ENCODE assay signal across 10 cellular contexts in genomic region chr17:73093286-73093685, GRCh38. TPM values are rescaled to one million over a fixed set of nuclear protein-coding genes. Genes with fewer than 3 reads are reported as not detected.
A peak's percentile ranks its signal among the peaks of the same experiment; 100 is the strongest.
DNase-seq lines count a peak whose midpoint lies in the region; ATAC-seq and TF ChIP-seq lines count a peak whose summit lies in the region.
"Had no signal": no experiment of that assay in that cellular context is flagged by ENCODE, and none has a peak within 500 bp of the region (broad histone marks: within the 10 kb centered on the region; RNA-seq: fewer than 3 reads in every experiment).

No MANE protein-coding gene starts in this region.

- H3K4me3 ChIP-seq in OCI-LY1 (ENCODE audit: low read depth, low read length, poor library complexity, severe bottlenecking): peak overlapping the region; percentile 86
- no peak overlapping the region for H3K4me3 ChIP-seq in hepatocyte
- H3K4me3 ChIP-seq in subcutaneous abdominal adipose tissue (ENCODE audit: low read depth in 1 of 5, low read length in 5 of 5): peak overlapping the region in 4 of 5 donors; percentile 78 to 93 (median 82)

- intact Hi-C loops in activated naive CD4-positive, alpha-beta T cell treated with anti-CD3 and anti-CD28 coated beads for 36 hours (cut with micrococcal nuclease): loop anchor here (2.0 kb wide), 2 partner anchors 100 to 366 kb away; partner anchors contain the start of gene COG1

- in situ Hi-C loops in GM13976 (cut with MboI; ENCODE audit: low sequenced_read_pairs, unreplicated experiment): no loop called here

- H3K4me2 ChIP-seq in OCI-LY1 (ENCODE audit: low read length) (peak overlapping the region; percentile 98), hepatocyte (no peak overlapping the region)

- WGBS in hepatocyte (ENCODE audit: low lambda C conversion rate, missing lambda C conversion rate): 84% methylated on average over 5 of the region's 9 CpGs

- H3K4me1 ChIP-seq in OCI-LY1 (ENCODE audit: insufficient read depth, low read length, severe bottlenecking): peaks cover 28% of the 10 kb centered on the region
- peaks cover 13% of the 10 kb centered on the region for H3K4me1 ChIP-seq in hepatocyte (ENCODE audit: insufficient read depth)
- peaks cover 4 to 50% (median 46%) of the 10 kb centered on the region in 5 donors for H3K4me1 ChIP-seq in subcutaneous abdominal adipose tissue (ENCODE audit: control insufficient read depth in 5 of 5, insufficient read depth in 5 of 5, low read length in 5 of 5)

- peaks cover 28% of the 10 kb centered on the region for H3K4me1 Mint-ChIP-seq in activated naive CD4-positive, alpha-beta T cell treated with anti-CD3 and anti-CD28 coated beads for 36 hours (ENCODE audit: low read depth)

- H2AFZ ChIP-seq in OCI-LY1 (ENCODE audit: low read length) (peak overlapping the region; percentile 85; the same call in 1 of the 2 replicates), hepatocyte (peak overlapping the region; percentile 80)

- CTCF ChIA-PET in activated naive CD4-positive, alpha-beta T cell treated with anti-CD3 and anti-CD28 coated beads for 36 hours (lab: Charles Lee): interaction anchor here (0.6 to 1.0 kb wide), 2 partner anchors 366 to 440 kb away, joined by 4 to 5 read pairs; no protein-coding TSS in a partner anchor

- no peaks in the 10 kb centered on the region for H3K9me3 Mint-ChIP-seq in activated naive CD4-positive, alpha-beta T cell treated with anti-CD3 and anti-CD28 coated beads for 36 hours
- no peaks in the 10 kb centered on the region for H3K9me3 Mint-ChIP-seq in activated naive CD4-positive, alpha-beta T cell treated with anti-CD3 and anti-CD28 coated beads, Interleukin-2, amount 50 U/mL, for 72 hours
- H3K9me3 Mint-ChIP-seq: activated T-cell treated with anti-CD3 and anti-CD28 coated beads, Interleukin-2, amount 50 U/mL, for 72 hours; neural crest cell had no signal

- no peak for ATAC-seq in activated naive CD4-positive, alpha-beta T cell treated with anti-CD3 and anti-CD28 coated beads, Interleukin-2, amount 50 U/mL, for 72 hours

- H3K79me2 ChIP-seq in OCI-LY1 (ENCODE audit: insufficient read depth, low read length) (no peaks in the 10 kb centered on the region), hepatocyte (no peaks in the 10 kb centered on the region)

- TF ChIP-seq CTCF in OCI-LY1 (IDR thresholded peaks at IDR 0.05; ENCODE audit: low read length): no peak
- TF ChIP-seq CTCF in hepatocyte (IDR thresholded peaks at IDR 0.05; ENCODE audit: poor library complexity): no peak
- TF ChIP-seq CTCF in GM13976 (IDR thresholded peaks at IDR 0.05; ENCODE audit: borderline replicate concordance, control extremely low read depth, extremely low read depth, insufficient read depth, missing control alignments): no peak

- H3K9me2 ChIP-seq in OCI-LY1 (ENCODE audit: low read depth, low read length) (no peaks in the 10 kb centered on the region), hepatocyte (replicated peaks; ENCODE audit: insufficient read depth) (no peaks in the 10 kb centered on the region)

- H3K27ac Mint-ChIP-seq in activated naive CD4-positive, alpha-beta T cell treated with anti-CD3 and anti-CD28 coated beads for 36 hours: no peak overlapping the region
- no peak overlapping the region for H3K27ac Mint-ChIP-seq in activated naive CD4-positive, alpha-beta T cell treated with anti-CD3 and anti-CD28 coated beads, Interleukin-2, amount 50 U/mL, for 72 hours

- H3K27me3 Mint-ChIP-seq in activated naive CD4-positive, alpha-beta T cell treated with anti-CD3 and anti-CD28 coated beads for 36 hours (ENCODE audit: low read depth): no peaks in the 10 kb centered on the region

- no peak overlapping the region for H3K27ac ChIP-seq in OCI-LY1 (ENCODE audit: low read depth, low read length, poor library complexity, severe bottlenecking)
- no peak overlapping the region for H3K27ac ChIP-seq in hepatocyte
- H3K27ac ChIP-seq in subcutaneous abdominal adipose tissue (ENCODE audit: low read depth, low read length): no peak overlapping the region

- H3K9me3 ChIP-seq in OCI-LY1 (ENCODE audit: low read length) (no peaks in the 10 kb centered on the region), hepatocyte (ENCODE audit: low read depth) (no peaks in the 10 kb centered on the region), subcutaneous abdominal adipose tissue (ENCODE audit: control insufficient read depth in 5 of 5, low read length in 5 of 5) (no peaks in the 10 kb centered on the region)

- H3K27me3 ChIP-seq in OCI-LY1 (ENCODE audit: insufficient read depth, low read length): no peaks in the 10 kb centered on the region
- H3K27me3 ChIP-seq in hepatocyte: no peaks in the 10 kb centered on the region
- H3K27me3 ChIP-seq in subcutaneous abdominal adipose tissue (ENCODE audit: control insufficient read depth in 5 of 5, insufficient read depth in 4 of 5, low read length in 5 of 5): no peaks in the 10 kb centered on the region

- no peaks in the 10 kb centered on the region for H4K20me1 ChIP-seq in OCI-LY1 (ENCODE audit: insufficient read depth, low read length)
- H4K20me1 ChIP-seq in hepatocyte (ENCODE audit: insufficient read depth, poor library complexity, severe bottlenecking): no peaks in the 10 kb centered on the region

- no peak overlapping the region for H3K9ac ChIP-seq in OCI-LY1 (ENCODE audit: low read length)
- no peak overlapping the region for H3K9ac ChIP-seq in subcutaneous abdominal adipose tissue (ENCODE audit: low read length in 5 of 5)

- peaks cover 2% of the 10 kb centered on the region for H3K36me3 Mint-ChIP-seq in activated naive CD4-positive, alpha-beta T cell treated with anti-CD3 and anti-CD28 coated beads for 36 hours (ENCODE audit: low read depth)
- peaks cover 0 to 6% of the 10 kb centered on the region in 2 donors for H3K36me3 Mint-ChIP-seq in activated naive CD4-positive, alpha-beta T cell treated with anti-CD3 and anti-CD28 coated beads, Interleukin-2, amount 50 U/mL, for 72 hours

- DNase-seq in activated naive CD4-positive, alpha-beta T cell treated with anti-CD3 and anti-CD28 coated beads for 36 hours: no peak
- DNase-seq in activated naive CD4-positive, alpha-beta T cell treated with anti-CD3 and anti-CD28 coated beads, Interleukin-2, amount 50 U/mL, for 72 hours (ENCODE audit: low spot score in 2 of 2): no peak
- DNase-seq in hepatocyte (ENCODE audit: low spot score): no peak
- no peak for DNase-seq in MV-4-11 (lab: John Stamatoyannopoulos, UW)
- no peak for DNase-seq in stimulated activated CD4-positive, alpha-beta T cell treated with anti-CD3 and anti-CD28 coated beads, Interleukin-4, amount 100 ng/mL, for 1 hour
- DNase-seq in GM13976 (ENCODE audit: low spot score): no peak

- H3K36me3 ChIP-seq in OCI-LY1 (ENCODE audit: insufficient read depth, low read length): no peaks in the 10 kb centered on the region
- no peaks in the 10 kb centered on the region for H3K36me3 ChIP-seq in hepatocyte (replicated peaks; ENCODE audit: insufficient read depth, low read depth)
- H3K36me3 ChIP-seq in subcutaneous abdominal adipose tissue (ENCODE audit: control insufficient read depth in 5 of 5, insufficient read depth in 5 of 5, low read length in 5 of 5): peaks cover 0 to 5% (median 4%) of the 10 kb centered on the region in 5 donors

- no peaks in the 10 kb centered on the region for H3F3A ChIP-seq in OCI-LY1 (ENCODE audit: insufficient read depth, low read length)

- peak overlapping the region; percentile 99 for H3K4me3 Mint-ChIP-seq in activated naive CD4-positive, alpha-beta T cell treated with anti-CD3 and anti-CD28 coated beads for 36 hours

RNA-seq across cellular contexts. Expression of gene SLC39A11, which starts 0.8 kb away (rescaled TPM):
- 10 to 100 TPM; 14.0 to 16.4 TPM for total RNA-seq in activated naive CD4-positive, alpha-beta T cell treated with anti-CD3 and anti-CD28 coated beads for 36 hours
- total RNA-seq in activated naive CD4-positive, alpha-beta T cell treated with anti-CD3 and anti-CD28 coated beads, Interleukin-2, amount 50 U/mL, for 72 hours: 10 to 100 TPM; 14.8 to 17.7 TPM
- 39.1 and 62.6 TPM in 2 replicates for total RNA-seq in hepatocyte
- polyA plus RNA-seq in hepatocyte: 27.5 and 37.7 TPM in 2 replicates
